Comparison of ENCODE assay signal across 18 cellular contexts in the genomic region with DNA sequence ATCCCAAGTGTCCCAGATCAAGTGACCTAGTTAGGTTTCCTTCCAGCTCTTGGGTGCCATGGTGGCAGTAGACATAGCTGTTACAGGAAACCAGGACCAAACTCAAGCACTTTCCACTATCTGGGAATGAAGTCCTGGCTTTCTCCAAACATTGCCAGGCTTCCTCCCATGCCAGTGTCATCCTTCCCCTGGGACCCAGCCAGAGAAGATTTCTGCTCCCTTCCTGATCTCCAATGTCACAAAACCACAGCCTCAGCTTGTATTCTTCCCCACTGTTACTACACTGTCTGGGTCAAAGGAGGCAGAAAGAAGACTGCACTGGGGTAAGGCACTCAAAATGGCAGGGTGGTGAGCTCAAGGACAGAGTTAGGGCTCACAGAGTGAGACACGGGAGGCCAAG.
DNase-seq lines count a peak whose midpoint lies in the region; ATAC-seq and TF ChIP-seq lines count a peak whose summit lies in the region.
"Had no signal": no experiment of that assay in that cellular context is flagged by ENCODE, and none has a peak within 500 bp of the region (broad histone marks: within the 10 kb centered on the region; RNA-seq: fewer than 3 reads in every experiment).

No MANE protein-coding gene starts in this region.

- H3K27ac ChIP-seq in ascending aorta (peak overlapping the region; percentile 82 to 94), sigmoid colon (peak overlapping the region in 3 of 4 donors; percentile 13 to 83 (median 83)), tibial artery (peak overlapping the region; percentile 79 to 82)
- H3K27ac ChIP-seq: KMS-11, Peyer's patch had no signal

- 61 to 88% methylated on average over 1 of the region's 1 CpG for WGBS in sigmoid colon, 2 donors

- H3K4me3 ChIP-seq in ascending aorta (no peak overlapping the region), sigmoid colon (no peak overlapping the region), tibial artery (no peak overlapping the region), MG63 (no peak overlapping the region)
- H3K4me3 ChIP-seq: Peyer's patch had no signal

- no peak for TF ChIP-seq EP300 in sigmoid colon (IDR thresholded peaks at IDR 0.05)

- TF ChIP-seq CTCF in ascending aorta (IDR thresholded peaks at IDR 0.05), result no peak
- TF ChIP-seq CTCF in sigmoid colon (IDR thresholded peaks at IDR 0.05), result no peak
- TF ChIP-seq CTCF in tibial artery (IDR thresholded peaks at IDR 0.05), result no peak

- peaks cover 0 to 5% of the 10 kb centered on the region in 2 donors for H3K36me3 ChIP-seq in ascending aorta
- H3K36me3 ChIP-seq in sigmoid colon, result peaks cover 0 to 4% (median 0%) of the 10 kb centered on the region in 4 donors
- H3K36me3 ChIP-seq in tibial artery, result no peaks in the 10 kb centered on the region
- no peaks in the 10 kb centered on the region for H3K36me3 ChIP-seq in MG63
- H3K36me3 ChIP-seq: BE2C, Peyer's patch had no signal

- DNase-seq in ascending aorta (ENCODE audit: low spot score in 2 of 2), result no peak
- DNase-seq in myocyte (ENCODE audit: low read depth), result peak; percentile 52
- no peak for DNase-seq in sigmoid colon
- no peak for DNase-seq in tibial artery
- DNase-seq in MG63, result no peak
- no peak for DNase-seq in DMS79 treated with DMSO at 0.1 percent for 48 hours (lab: John Stamatoyannopoulos, UW)
- DNase-seq: BE2C, DMS53, H9, MV-4-11, NCI-H1694, NCI-H2081, NCI-H2171, NCI-H345, NCI-H524 treated with DMSO at 0.1 percent for 48 hours, Peyer's patch had no signal

- no peaks in the 10 kb centered on the region for H3K9me3 ChIP-seq in ascending aorta
- H3K9me3 ChIP-seq in sigmoid colon, result no peaks in the 10 kb centered on the region
- H3K9me3 ChIP-seq in tibial artery, result no peaks in the 10 kb centered on the region
- H3K9me3 ChIP-seq in MG63, result no peaks in the 10 kb centered on the region
- H3K9me3 ChIP-seq: BE2C, Peyer's patch had no signal

- no peak for ATAC-seq in HG03045 (IDR thresholded peaks at IDR 0.05; ENCODE audit: unreplicated experiment)

- TF ChIP-seq POLR2A in sigmoid colon (IDR thresholded peaks at IDR 0.05), result no peak

- peaks cover 5 to 33% of the 10 kb centered on the region in 2 donors for H3K4me1 ChIP-seq in ascending aorta
- peaks cover 0 to 43% (median 25%) of the 10 kb centered on the region in 4 donors for H3K4me1 ChIP-seq in sigmoid colon
- H3K4me1 ChIP-seq in tibial artery, result peaks cover 0 to 56% (median 13%) of the 10 kb centered on the region in 4 donors
- H3K4me1 ChIP-seq: BE2C, Peyer's patch had no signal

- intact Hi-C loops in ascending aorta (cut with DNase I), result no loop called here
- intact Hi-C loops in sigmoid colon (cut with DNase I), result no loop called here
- intact Hi-C loops in tibial artery (cut with DNase I; ENCODE audit: low total_unique reads), result no loop called here

- no peaks in the 10 kb centered on the region for H3K27me3 ChIP-seq in ascending aorta
- H3K27me3 ChIP-seq in sigmoid colon, result no peaks in the 10 kb centered on the region
- H3K27me3 ChIP-seq in tibial artery, result no peaks in the 10 kb centered on the region
- no peaks in the 10 kb centered on the region for H3K27me3 ChIP-seq in MG63
- H3K27me3 ChIP-seq: BE2C, Peyer's patch had no signal
